Comparison of ENCODE assay signal across 17 cellular contexts in genomic region chr1:116128669-116129068, GRCh38. TPM values are rescaled to one million over a fixed set of nuclear protein-coding genes. Genes with fewer than 3 reads are reported as not detected.
A peak's percentile ranks its signal among the peaks of the same experiment; 100 is the strongest.
DNase-seq lines count a peak whose midpoint lies in the region; ATAC-seq and TF ChIP-seq lines count a peak whose summit lies in the region.
"Had no signal": no experiment of that assay in that cellular context is flagged by ENCODE, and none has a peak within 500 bp of the region (broad histone marks: within the 10 kb centered on the region; RNA-seq: fewer than 3 reads in every experiment).

No MANE protein-coding gene starts in this region.

- no peaks in the 10 kb centered on the region for H3K4me1 ChIP-seq in GM23338 (ENCODE audit: insufficient read depth)
- H3K4me1 ChIP-seq: left lung had no signal

- peaks cover 38 to 44% (median 41%) of the 10 kb centered on the region in 3 donors for H3K4me1 Mint-ChIP-seq in T-cell
- H3K4me1 Mint-ChIP-seq in GM23338: no peaks in the 10 kb centered on the region
- H3K4me1 Mint-ChIP-seq: IgD-negative memory B cell had no signal

- DNase-seq in T-cell: peak in 9 of 34 experiments; percentile 13 to 47 (median 21)
- DNase-seq in activated CD8-positive, alpha-beta memory T cell treated with anti-CD3 and anti-CD28 coated beads, Interleukin-2, amount 50 U/mL, for 4 hours: peak; percentile 52
- peak; percentile 12 for DNase-seq in central memory CD4-positive, alpha-beta T cell
- peak; percentile 47 to 61 for DNase-seq in stimulated activated CD8-positive, alpha-beta memory T cell treated with anti-CD3 and anti-CD28 coated beads, Interleukin-15, amount 100 ng/mL, for 48 hours (ENCODE audit: low read depth in 2 of 2)
- DNase-seq in SW480 (ENCODE audit: low spot score): no peak
- DNase-seq in DMS53 treated with DMSO at 0.1 percent for 48 hours (lab: John Stamatoyannopoulos, UW; ENCODE audit: unreplicated experiment): no peak
- no peak for DNase-seq in GM23338 (ENCODE audit: low spot score)
- DNase-seq: AML-193, amniotic stem cell, left lung, natural killer cell, NCI-H1105, NCI-H446, right lobe of liver had no signal

- no peaks in the 10 kb centered on the region for H4K20me1 ChIP-seq in GM23338 (replicated peaks; ENCODE audit: insufficient read depth)

- POLR2A ChIA-PET in T-cell (lab: Charles Lee): no interaction called here

- H3K4me2 ChIP-seq in GM23338: no peak overlapping the region

- CTCF ChIA-PET in T-cell (lab: Charles Lee): interaction anchor here in 1 of 2 donors (0.6 kb wide), 1 partner anchor 691 kb away, joined by 10 read pairs; no protein-coding TSS in a partner anchor

- H3K36me3 Mint-ChIP-seq in T-cell: no peaks in the 10 kb centered on the region
- no peaks in the 10 kb centered on the region for H3K36me3 Mint-ChIP-seq in GM23338 (ENCODE audit: low read depth)
- H3K36me3 Mint-ChIP-seq: IgD-negative memory B cell, natural killer cell had no signal

- peaks cover 7 to 8% of the 10 kb centered on the region in 2 donors for H3K27me3 Mint-ChIP-seq in T-cell
- peaks cover 3% of the 10 kb centered on the region for H3K27me3 Mint-ChIP-seq in GM23338 (ENCODE audit: insufficient read depth, low read depth, poor library complexity)

- H3K79me2 ChIP-seq in GM23338 (replicated peaks; ENCODE audit: insufficient read depth): no peaks in the 10 kb centered on the region

- H2AFZ ChIP-seq in GM23338: no peak overlapping the region

- no peak overlapping the region for H3K4me3 ChIP-seq in GM23338
- H3K4me3 ChIP-seq: coronary artery, left lung, right lobe of liver had no signal

- no peaks in the 10 kb centered on the region for H3K36me3 ChIP-seq in GM23338 (ENCODE audit: insufficient read depth)
- H3K36me3 ChIP-seq: left lung, right lobe of liver had no signal

- TF ChIP-seq CTCF in GM23338 (conservative IDR thresholded peaks at IDR 0.05; ENCODE audit: low read depth in 2 of 2): no peak

- no peaks in the 10 kb centered on the region for H3K27me3 ChIP-seq in GM23338 (ENCODE audit: insufficient read depth)
- H3K27me3 ChIP-seq: left lung, right lobe of liver had no signal

- H3F3A ChIP-seq in GM23338 (replicated peaks; ENCODE audit: low read depth): no peaks in the 10 kb centered on the region

- H3K27ac Mint-ChIP-seq in T-cell: peak overlapping the region; percentile 31 to 68
- no peak overlapping the region for H3K27ac Mint-ChIP-seq in GM23338
- H3K27ac Mint-ChIP-seq: IgD-negative memory B cell, natural killer cell had no signal

- H3K9me3 Mint-ChIP-seq in T-cell (no peaks in the 10 kb centered on the region), GM23338 (no peaks in the 10 kb centered on the region)
- H3K9me3 Mint-ChIP-seq: IgD-negative memory B cell, natural killer cell had no signal

- ATAC-seq in T-cell (replicated peaks in 1 of 4): peak; percentile 85 to 88 (median 86)
- no peak for ATAC-seq in GM23338
- no peak for ATAC-seq in HG03135 (IDR thresholded peaks at IDR 0.05; ENCODE audit: unreplicated experiment)
- ATAC-seq: left lung had no signal

- H3K4me3 Mint-ChIP-seq in T-cell: peak overlapping the region in 1 of 3 donors; percentile 64
- H3K4me3 Mint-ChIP-seq in GM23338: no peak overlapping the region
- H3K4me3 Mint-ChIP-seq: IgD-negative memory B cell, natural killer cell had no signal

- H3K27ac ChIP-seq in GM23338 (ENCODE audit: low read depth): no peak overlapping the region
- H3K27ac ChIP-seq: coronary artery, left lung, right lobe of liver had no signal

- no peaks in the 10 kb centered on the region for H3K9me2 ChIP-seq in GM23338 (ENCODE audit: insufficient read depth)

TF ChIP-seq in GM23338, 12 proteins besides CTCF, POLR2A, EP300 and RAD21 (continues in another document):
- TF ChIP-seq CREB1 (CRISPR knock-in tag; IDR thresholded peaks at IDR 0.05; ENCODE audit: low read depth) (no peak), POLR2AphosphoS5 (IDR thresholded peaks at IDR 0.05; ENCODE audit: low read depth) (no peak), NANOG (IDR thresholded peaks at IDR 0.05; ENCODE audit: borderline replicate concordance) (no peak), REST (IDR thresholded peaks at IDR 0.05; ENCODE audit: unreplicated experiment) (no peak), ETS1 (IDR thresholded peaks at IDR 0.05) (no peak), ZNF114 (CRISPR knock-in tag; IDR thresholded peaks at IDR 0.05) (no peak)

RNA-seq across cellular contexts. Expression of gene MAB21L3, which starts 17.5 kb away (rescaled TPM):
- total RNA-seq in T-cell: not detected
- total RNA-seq in GM23338 (2014; rRNA removed; shearing (Covaris generic)): not detected in 2 replicates
- not detected in 2 replicates for polyA plus RNA-seq in GM23338 (2016; fragmentation: Nextera tagmentation; extraction: Ambion mirVana)
- total RNA-seq: natural killer cell had no signal
- polyA plus RNA-seq: IgD-negative memory B cell had no signal

Comparison
In these comparisons a context has a peak if more than half of its experiments do, and no peak if none do; other contexts are left out.
1. ATAC-seq: peak in T-cell (4 of 4); none in GM23338 (single experiment) and HG03135 (single experiment).
2. DNase-seq: peak in activated CD8-positive, alpha-beta memory T cell treated with anti-CD3 and anti-CD28 coated beads, Interleukin-2, amount 50 U/mL, for 4 hours (single experiment), central memory CD4-positive, alpha-beta T cell (single experiment) and stimulated activated CD8-positive, alpha-beta memory T cell treated with anti-CD3 and anti-CD28 coated beads, Interleukin-15, amount 100 ng/mL, for 48 hours (2 of 2); none in SW480 (single experiment), DMS53 treated with DMSO at 0.1 percent for 48 hours (single experiment) and GM23338 (single experiment).